ENCODE assay signal across 12 cellular contexts in genomic region chrX:81259714-81260395, GRCh38.
DNase-seq lines count a peak whose midpoint lies in the region; ATAC-seq and TF ChIP-seq lines count a peak whose summit lies in the region.
"Had no signal": no experiment of that assay in that cellular context is flagged by ENCODE, and none has a peak within 500 bp of the region (broad histone marks: within the 10 kb centered on the region; RNA-seq: fewer than 3 reads in every experiment).

No MANE protein-coding gene starts in this region.

- H3K9ac ChIP-seq in HUES48 (ENCODE audit: low read depth, low read length) (no peak overlapping the region), mucosa of rectum (ENCODE audit: low read depth in 1 of 2, low read length in 2 of 2) (no peak overlapping the region)

- TF ChIP-seq CTCF in coronary artery (IDR thresholded peaks at IDR 0.05), result no peak

- H3K4me3 ChIP-seq in ACC112 (ENCODE audit: low read depth, low read length) (peak overlapping the region; percentile 71), HUES48 (ENCODE audit: low read depth, low read length) (peak overlapping the region; percentile 14; the same call in 1 of the 2 replicates), coronary artery (peak overlapping the region; percentile 15), mucosa of rectum (ENCODE audit: low read length in 2 of 2) (no peak overlapping the region)
- H3K4me3 ChIP-seq: MG63 had no signal

- peak overlapping the region; percentile 94 for H3K27ac ChIP-seq in ACC112 (ENCODE audit: low read depth, low read length)
- H3K27ac ChIP-seq in HUES48 (ENCODE audit: low read depth, low read length), result peak overlapping the region; percentile 81
- peak overlapping the region; percentile 67 to 78 for H3K27ac ChIP-seq in coronary artery
- H3K27ac ChIP-seq in mucosa of rectum (ENCODE audit: low read depth in 2 of 2, low read length in 2 of 2), result peak overlapping the region; percentile 11 to 12

- H3K9me3 ChIP-seq in HUES48 (ENCODE audit: control insufficient read depth, insufficient read depth, low read length), result peaks cover 26% of the 10 kb centered on the region
- H3K9me3 ChIP-seq in mucosa of rectum (ENCODE audit: control insufficient read depth in 2 of 2, low read length in 2 of 2), result no peaks in the 10 kb centered on the region
- H3K9me3 ChIP-seq: adrenal gland, MG63 had no signal

- H3K36me3 ChIP-seq in ACC112 (ENCODE audit: insufficient read depth, low read length), result no peaks in the 10 kb centered on the region
- H3K36me3 ChIP-seq in HUES48 (ENCODE audit: control insufficient read depth, insufficient read depth, low read length), result no peaks in the 10 kb centered on the region
- H3K36me3 ChIP-seq in mucosa of rectum (ENCODE audit: control insufficient read depth in 2 of 2, insufficient read depth in 2 of 2, low read length in 2 of 2), result no peaks in the 10 kb centered on the region
- H3K36me3 ChIP-seq: adrenal gland, MG63 had no signal

- no peaks in the 10 kb centered on the region for H3K27me3 ChIP-seq in ACC112 (ENCODE audit: insufficient read depth, low read length)
- no peaks in the 10 kb centered on the region for H3K27me3 ChIP-seq in HUES48 (ENCODE audit: control insufficient read depth, insufficient read depth, low read length)
- H3K27me3 ChIP-seq in mucosa of rectum (ENCODE audit: control insufficient read depth in 2 of 2, insufficient read depth in 2 of 2, low read length in 2 of 2), result no peaks in the 10 kb centered on the region
- H3K27me3 ChIP-seq: adrenal gland, MG63 had no signal

- no peak for ATAC-seq in HG02970 (IDR thresholded peaks at IDR 0.05; ENCODE audit: low FRiP score, unreplicated experiment)

- H3K79me2 ChIP-seq in ACC112 (ENCODE audit: control insufficient read depth, insufficient read depth, low read length, unreplicated experiment), result peaks cover 25% of the 10 kb centered on the region

- H3K4me1 ChIP-seq in ACC112 (ENCODE audit: control insufficient read depth, insufficient read depth, low read length, unreplicated experiment), result peaks cover 48% of the 10 kb centered on the region
- peaks cover 33% of the 10 kb centered on the region for H3K4me1 ChIP-seq in HUES48 (ENCODE audit: control insufficient read depth, insufficient read depth, low read length)
- H3K4me1 ChIP-seq in mucosa of rectum (ENCODE audit: control insufficient read depth in 2 of 2, insufficient read depth in 2 of 2, low read length in 2 of 2), result no peaks in the 10 kb centered on the region

- DNase-seq in coronary artery (ENCODE audit: low spot score), result no peak
- no peak for DNase-seq in activated T-cell treated with anti-CD3 and anti-CD28 coated beads, Interleukin-2, amount 50 U/mL, for 1 hour
- DNase-seq in NCI-H1436 treated with DMSO at 0.1 percent for 48 hours (lab: John Stamatoyannopoulos, UW), result no peak
- DNase-seq in activated effector memory CD4-positive, alpha-beta T cell treated with anti-CD3 and anti-CD28 coated beads, Interleukin-2, amount 50 U/mL, for 16 hours, result no peak
- DNase-seq: activated CD8-positive, alpha-beta memory T cell treated with anti-CD3 and anti-CD28 coated beads, Interleukin-2, amount 50 U/mL, for 4 hours; adrenal gland; MG63; NCI-H2227 treated with DMSO at 0.1 percent for 48 hours had no signal

- peak overlapping the region; percentile 81 for H2AFZ ChIP-seq in ACC112 (ENCODE audit: low read length, unreplicated experiment)

Comparison
In these comparisons a context has a peak if more than half of its experiments do, and no peak if none do; other contexts are left out.
1. H3K27ac ChIP-seq: peak in every context shown above with its lines; median percentile 94 in ACC112; 81 in HUES48; 72 in coronary artery; 12 in mucosa of rectum.
2. H3K4me3 ChIP-seq: peak in ACC112 (single experiment), HUES48 (single experiment) and coronary artery (single experiment); none in mucosa of rectum (0 of 2).